14 cellular contexts compared by ENCODE assay signal in genomic region chr13:33536639-33537425, GRCh38.
A peak's percentile ranks its signal among the peaks of the same experiment; 100 is the strongest.
DNase-seq lines count a peak whose midpoint lies in the region; ATAC-seq, FAIRE-seq and TF ChIP-seq lines count a peak whose summit lies in the region.
"Had no signal": no experiment of that assay in that cellular context is flagged by ENCODE, and none has a peak within 500 bp of the region (broad histone marks: within the 10 kb centered on the region; RNA-seq: fewer than 3 reads in every experiment).

No MANE protein-coding gene starts in this region.

- no peaks in the 10 kb centered on the region for H3K36me3 Mint-ChIP-seq in activated T-cell treated with anti-CD3 and anti-CD28 coated beads, Interleukin-2, amount 50 U/mL, for 72 hours (ENCODE audit: insufficient read depth in 2 of 2)
- peaks cover under 1% of the 10 kb centered on the region for H3K36me3 Mint-ChIP-seq in activated T-cell treated with anti-CD3 and anti-CD28 coated beads, Interleukin-2, amount 50 U/mL, for 24 hours (ENCODE audit: low read depth)
- H3K36me3 Mint-ChIP-seq in activated CD8-positive, alpha-beta T cell treated with anti-CD3 and anti-CD28 coated beads, Interleukin-2, amount 10 ng/mL, durations not matched to agents 7 days and 5 days (ENCODE audit: low read depth): peaks cover 10% of the 10 kb centered on the region
- H3K36me3 Mint-ChIP-seq: WTC11 had no signal

- in situ Hi-C loops in transverse colon (cut with MboI; ENCODE audit: low pct_ligation_motif_present in 1 of 4, low pct_unique_long_range_greater_than_20kb in 1 of 4, low sequenced_read_pairs in 3 of 4): loop anchor here (25.0 kb wide), 4 partner anchors 300 to 950 kb away; partner anchors contain the start of gene PDS5B (in 3 of the 4)

- WGBS in transverse colon (ENCODE audit: low coverage in 1 of 2), 2 donors: 31 to 39% methylated on average over 7 of the region's 7 CpGs

- H3K36me3 ChIP-seq in bronchial epithelial cell (ENCODE audit: control insufficient read depth, insufficient read depth, low read length) (no peaks in the 10 kb centered on the region), mucosa of descending colon (ENCODE audit: low read depth) (no peaks in the 10 kb centered on the region), transverse colon (no peaks in the 10 kb centered on the region)
- H3K36me3 ChIP-seq: BE2C, gastrocnemius medialis had no signal

- peaks cover 1 to 3% of the 10 kb centered on the region in 2 donors for H3K9me3 Mint-ChIP-seq in activated T-cell treated with anti-CD3 and anti-CD28 coated beads, Interleukin-2, amount 50 U/mL, for 72 hours
- no peaks in the 10 kb centered on the region for H3K9me3 Mint-ChIP-seq in activated T-cell treated with anti-CD3 and anti-CD28 coated beads, Interleukin-2, amount 50 U/mL, for 24 hours
- H3K9me3 Mint-ChIP-seq in activated CD8-positive, alpha-beta T cell treated with anti-CD3 and anti-CD28 coated beads, Interleukin-2, amount 10 ng/mL, durations not matched to agents 7 days and 5 days (ENCODE audit: insufficient read depth): peaks cover 8% of the 10 kb centered on the region
- H3K9me3 Mint-ChIP-seq: WTC11 had no signal

- TF ChIP-seq CTCF in bronchial epithelial cell (IDR thresholded peaks at IDR 0.05; ENCODE audit: insufficient read depth, low read length, severe bottlenecking): no peak
- no peak for TF ChIP-seq CTCF in mucosa of descending colon (IDR thresholded peaks at IDR 0.05)
- no peak for TF ChIP-seq CTCF in transverse colon (IDR thresholded peaks at IDR 0.05)

- no peaks in the 10 kb centered on the region for H3K27me3 Mint-ChIP-seq in activated T-cell treated with anti-CD3 and anti-CD28 coated beads, Interleukin-2, amount 50 U/mL, for 72 hours (ENCODE audit: low read depth)
- H3K27me3 Mint-ChIP-seq in activated T-cell treated with anti-CD3 and anti-CD28 coated beads, Interleukin-2, amount 50 U/mL, for 24 hours: no peaks in the 10 kb centered on the region
- no peaks in the 10 kb centered on the region for H3K27me3 Mint-ChIP-seq in activated CD8-positive, alpha-beta T cell treated with anti-CD3 and anti-CD28 coated beads, Interleukin-2, amount 10 ng/mL, durations not matched to agents 7 days and 5 days (ENCODE audit: low read depth)
- H3K27me3 Mint-ChIP-seq: memory B cell had no signal

- peak overlapping the region; percentile 31 for H3K27ac Mint-ChIP-seq in activated T-cell treated with anti-CD3 and anti-CD28 coated beads, Interleukin-2, amount 50 U/mL, for 72 hours
- H3K27ac Mint-ChIP-seq in activated T-cell treated with anti-CD3 and anti-CD28 coated beads, Interleukin-2, amount 50 U/mL, for 24 hours: no peak overlapping the region
- H3K27ac Mint-ChIP-seq in activated CD8-positive, alpha-beta T cell treated with anti-CD3 and anti-CD28 coated beads, Interleukin-2, amount 10 ng/mL, durations not matched to agents 7 days and 5 days: no peak overlapping the region

- POLR2A ChIA-PET in activated CD8-positive, alpha-beta T cell treated with anti-CD3 and anti-CD28 coated beads, Interleukin-2, amount 10 ng/mL, durations not matched to agents 7 days and 5 days (lab: Charles Lee): no interaction called here

- intact Hi-C loops in mucosa of descending colon (cut with DNase I, micrococcal nuclease): no loop called here
- intact Hi-C loops in transverse colon (cut with DNase I; ENCODE audit: low total_unique reads): no loop called here

- peak in 1 of 2 donors; percentile 25 for ATAC-seq in activated T-cell treated with anti-CD3 and anti-CD28 coated beads, Interleukin-2, amount 50 U/mL, for 72 hours (replicated peaks in 1 of 2)
- peak; percentile 67 for ATAC-seq in mucosa of descending colon
- ATAC-seq in GM18858 (IDR thresholded peaks at IDR 0.05; ENCODE audit: unreplicated experiment): no peak
- ATAC-seq in activated CD4-positive, CD25-positive, alpha-beta regulatory T cell treated with anti-CD3 and anti-CD28 coated beads, Interleukin-2, amount 50 U/mL, for 24 hours: no peak
- ATAC-seq in activated CD8-positive, alpha-beta T cell treated with anti-CD3 and anti-CD28 coated beads, Interleukin-2, amount 10 ng/mL, durations not matched to agents 7 days and 5 days: no peak
- ATAC-seq: gastrocnemius medialis, WTC11 had no signal

- H3K9me3 ChIP-seq in mucosa of descending colon: no peaks in the 10 kb centered on the region
- no peaks in the 10 kb centered on the region for H3K9me3 ChIP-seq in transverse colon
- H3K9me3 ChIP-seq: BE2C, gastrocnemius medialis had no signal

- peak overlapping the region in 1 of 2 donors; percentile 36 for H3K4me3 Mint-ChIP-seq in activated T-cell treated with anti-CD3 and anti-CD28 coated beads, Interleukin-2, amount 50 U/mL, for 72 hours
- no peak overlapping the region for H3K4me3 Mint-ChIP-seq in activated T-cell treated with anti-CD3 and anti-CD28 coated beads, Interleukin-2, amount 50 U/mL, for 24 hours
- no peak overlapping the region for H3K4me3 Mint-ChIP-seq in activated CD8-positive, alpha-beta T cell treated with anti-CD3 and anti-CD28 coated beads, Interleukin-2, amount 10 ng/mL, durations not matched to agents 7 days and 5 days
- H3K4me3 Mint-ChIP-seq: WTC11 had no signal

- no peaks in the 10 kb centered on the region for H3K27me3 ChIP-seq in bronchial epithelial cell (ENCODE audit: control insufficient read depth, insufficient read depth, low read length)
- H3K27me3 ChIP-seq in transverse colon: no peaks in the 10 kb centered on the region
- H3K27me3 ChIP-seq: BE2C, gastrocnemius medialis had no signal

- H3K27ac ChIP-seq in transverse colon: peak overlapping the region; percentile 67 to 75 (median 72)

- peaks cover 41% of the 10 kb centered on the region for H3K4me1 Mint-ChIP-seq in activated T-cell treated with anti-CD3 and anti-CD28 coated beads, Interleukin-2, amount 50 U/mL, for 72 hours (ENCODE audit: low read depth)
- H3K4me1 Mint-ChIP-seq in activated T-cell treated with anti-CD3 and anti-CD28 coated beads, Interleukin-2, amount 50 U/mL, for 24 hours (ENCODE audit: low read depth): peaks cover 44% of the 10 kb centered on the region
- H3K4me1 Mint-ChIP-seq in activated CD8-positive, alpha-beta T cell treated with anti-CD3 and anti-CD28 coated beads, Interleukin-2, amount 10 ng/mL, durations not matched to agents 7 days and 5 days (ENCODE audit: low read depth): peaks cover 13% of the 10 kb centered on the region

- TF ChIP-seq EP300 in transverse colon (IDR thresholded peaks at IDR 0.05; ENCODE audit: low read depth): no peak

- no peak for DNase-seq in activated T-cell treated with anti-CD3 and anti-CD28 coated beads, Interleukin-2, amount 50 U/mL, for 72 hours
- no peak for DNase-seq in activated T-cell treated with anti-CD3 and anti-CD28 coated beads, Interleukin-2, amount 50 U/mL, for 24 hours
- peak; percentile 52 for DNase-seq in bronchial epithelial cell (ENCODE audit: low read depth)
- no peak for DNase-seq in mucosa of descending colon
- DNase-seq in transverse colon: no peak
- DNase-seq in activated CD8-positive, alpha-beta T cell treated with anti-CD3 and anti-CD28 coated beads, Interleukin-2, amount 10 ng/mL, durations not matched to agents 7 days and 5 days: no peak
- DNase-seq: BE2C, gastrocnemius medialis, NCI-H2029 treated with DMSO at 0.1 percent for 48 hours, RPMI8226 had no signal

- H3K4me3 ChIP-seq in bronchial epithelial cell (ENCODE audit: low read depth, low read length) (no peak overlapping the region), mucosa of descending colon (no peak overlapping the region), transverse colon (no peak overlapping the region)
- H3K4me3 ChIP-seq: gastrocnemius medialis had no signal

- H3K4me1 ChIP-seq in mucosa of descending colon (ENCODE audit: low read depth): peaks cover 6% of the 10 kb centered on the region
- H3K4me1 ChIP-seq in transverse colon: peaks cover 0 to 42% (median 22%) of the 10 kb centered on the region in 4 donors

- no peak for FAIRE-seq in bronchial epithelial cell (lab: Jason Lieb, UNC)

- no peak for TF ChIP-seq POLR2A in transverse colon (IDR thresholded peaks at IDR 0.05)

- CTCF ChIA-PET in activated CD8-positive, alpha-beta T cell treated with anti-CD3 and anti-CD28 coated beads, Interleukin-2, amount 10 ng/mL, durations not matched to agents 7 days and 5 days (lab: Charles Lee): interaction anchor here (0.6 kb wide), 1 partner anchor 949 kb away, joined by 3 read pairs; no protein-coding TSS in a partner anchor
